8 cellular contexts compared by ENCODE assay signal in genomic region chr19:46856062-46857022, GRCh38. TPM values are rescaled to one million over a fixed set of nuclear protein-coding genes. Genes with fewer than 3 reads are reported as not detected.
DNase-seq lines count a peak whose midpoint lies in the region; ATAC-seq and TF ChIP-seq lines count a peak whose summit lies in the region.

No MANE protein-coding gene starts in this region.

- DNase-seq in DMS53 (lab: John Stamatoyannopoulos, UW) (peak; percentile 97), H7 (peak; percentile 97), NCI-H128 (lab: John Stamatoyannopoulos, UW; ENCODE audit: unreplicated experiment) (peak; percentile 72), amniotic stem cell (lab: John Stamatoyannopoulos, UW) (peak; percentile 95), left cardiac atrium (peak; percentile 97), prostate gland (ENCODE audit: low spot score) (peak; percentile 96), upper lobe of right lung (peak; percentile 97)

- peak overlapping the region; percentile 18 for H3K4me3 ChIP-seq in H7 (ENCODE audit: insufficient read depth, low read depth, low read length)
- peak overlapping the region in 1 of 2 donors; percentile 16 for H3K4me3 ChIP-seq in prostate gland
- peak overlapping the region; percentile 37 for H3K4me3 ChIP-seq in upper lobe of right lung

- H3K9me3 Mint-ChIP-seq in T-helper 1 cell treated with Interleukin-12 subunit alpha and Interleukin-12 subunit beta and Interleukin-4 antibody, amounts not matched to agents 30 μg/mL and 1 μg/mL, for 36 hours, result no peaks in the 10 kb centered on the region

- peak overlapping the region; percentile 89 for H3K27ac Mint-ChIP-seq in T-helper 1 cell treated with Interleukin-12 subunit alpha and Interleukin-12 subunit beta and Interleukin-4 antibody, amounts not matched to agents 30 μg/mL and 1 μg/mL, for 36 hours

- H3K36me3 ChIP-seq in H7 (replicated peaks; ENCODE audit: control insufficient read depth, insufficient read depth, low read length), result no peaks in the 10 kb centered on the region
- no peaks in the 10 kb centered on the region for H3K36me3 ChIP-seq in prostate gland
- no peaks in the 10 kb centered on the region for H3K36me3 ChIP-seq in upper lobe of right lung

- TF ChIP-seq CTCF in prostate gland (IDR thresholded peaks at IDR 0.05), result peak; percentile 37 to 97 (median 77)
- peak; percentile 75 for TF ChIP-seq CTCF in upper lobe of right lung (IDR thresholded peaks at IDR 0.05)

- WGBS in prostate gland, result 9% methylated on average over 41 of the region's 41 CpGs

- H3K27ac ChIP-seq in prostate gland, result peak overlapping the region; percentile 57 to 66
- H3K27ac ChIP-seq in upper lobe of right lung, result peak overlapping the region; percentile 86

- H3K36me3 Mint-ChIP-seq in T-helper 1 cell treated with Interleukin-12 subunit alpha and Interleukin-12 subunit beta and Interleukin-4 antibody, amounts not matched to agents 30 μg/mL and 1 μg/mL, for 36 hours (ENCODE audit: low read depth), result peaks cover 4% of the 10 kb centered on the region

- H3K27me3 Mint-ChIP-seq in T-helper 1 cell treated with Interleukin-12 subunit alpha and Interleukin-12 subunit beta and Interleukin-4 antibody, amounts not matched to agents 30 μg/mL and 1 μg/mL, for 36 hours (ENCODE audit: low read depth), result peaks cover 4% of the 10 kb centered on the region

- intact Hi-C loops in left cardiac atrium (cut with DNase I) (loop anchor here in 1 of 2 donors (2.0 kb wide), 1 partner anchor 134 kb away; no protein-coding TSS in a partner anchor), prostate gland (cut with DNase I) (loop anchor here (2.0 kb wide), 1 partner anchor 136 kb away; no protein-coding TSS in a partner anchor), upper lobe of right lung (cut with DNase I) (loop anchor here (5.0 kb wide), 1 partner anchor 136 kb away; no protein-coding TSS in a partner anchor)

- no peaks in the 10 kb centered on the region; the same call in 1 of the 2 replicates for H3K27me3 ChIP-seq in H7 (ENCODE audit: control insufficient read depth, insufficient read depth, low read length)
- no peaks in the 10 kb centered on the region for H3K27me3 ChIP-seq in prostate gland (replicated peaks; ENCODE audit: insufficient read depth)
- H3K27me3 ChIP-seq in upper lobe of right lung, result no peaks in the 10 kb centered on the region

- peak overlapping the region; percentile 81 for H3K4me3 Mint-ChIP-seq in T-helper 1 cell treated with Interleukin-12 subunit alpha and Interleukin-12 subunit beta and Interleukin-4 antibody, amounts not matched to agents 30 μg/mL and 1 μg/mL, for 36 hours

- no peak for TF ChIP-seq POLR2A in prostate gland (IDR thresholded peaks at IDR 0.05)

- H3K4me1 ChIP-seq in prostate gland (replicated peaks), result no peaks in the 10 kb centered on the region
- peaks cover 19% of the 10 kb centered on the region for H3K4me1 ChIP-seq in upper lobe of right lung

- peaks cover 15% of the 10 kb centered on the region for H3K4me1 Mint-ChIP-seq in T-helper 1 cell treated with Interleukin-12 subunit alpha and Interleukin-12 subunit beta and Interleukin-4 antibody, amounts not matched to agents 30 μg/mL and 1 μg/mL, for 36 hours (ENCODE audit: low read depth)

- no peaks in the 10 kb centered on the region for H3K9me3 ChIP-seq in prostate gland
- no peaks in the 10 kb centered on the region for H3K9me3 ChIP-seq in upper lobe of right lung

- peak; percentile 70 to 73 for ATAC-seq in left cardiac atrium
- ATAC-seq in upper lobe of right lung, result peak; percentile 81

RNA-seq across cellular contexts. Expression of gene ARHGAP35, which starts 4.5 kb away (rescaled TPM):
- total RNA-seq in H7 (2014; rRNA removed; shearing (Covaris generic)), result 23.3 and 26.9 TPM in 2 replicates
- total RNA-seq in left cardiac atrium (10 to 100 TPM; 68.2 to 68.5 TPM), prostate gland (10 to 100 TPM; 56.3 to 75.0 TPM), upper lobe of right lung (63.8 TPM)

RNA-seq across cellular contexts. Expression of gene AP2S1, which starts 5.7 kb away (rescaled TPM):
- total RNA-seq in H7 (2014; rRNA removed; shearing (Covaris generic)), result 266 and 318 TPM in 2 replicates
- total RNA-seq in left cardiac atrium (100 to 1,000 TPM; 109 to 110 TPM), prostate gland (100 to 1,000 TPM; 118 to 141 TPM), upper lobe of right lung (101 TPM)
